In genomic region chr2:189541591-189541990, GRCh38 we compare ENCODE assay signal across 28 cellular contexts. TPM values are rescaled to one million over a fixed set of nuclear protein-coding genes. Genes with fewer than 3 reads are reported as not detected.
DNase-seq lines count a peak whose midpoint lies in the region; ATAC-seq and TF ChIP-seq lines count a peak whose summit lies in the region.
"Had no signal": no experiment of that assay in that cellular context is flagged by ENCODE, and none has a peak within 500 bp of the region (broad histone marks: within the 10 kb centered on the region; RNA-seq: fewer than 3 reads in every experiment).

No MANE protein-coding gene starts in this region.

- H3K9me3 ChIP-seq in adrenal gland (replicated peaks in 1 of 3) = no peaks in the 10 kb centered on the region
- peaks cover 4% of the 10 kb centered on the region for H3K9me3 ChIP-seq in psoas muscle
- H3K9me3 ChIP-seq in vagina = no peaks in the 10 kb centered on the region
- H3K9me3 ChIP-seq: BLaER1, tibial nerve had no signal

- no peaks in the 10 kb centered on the region for H3K36me3 ChIP-seq in adrenal gland (replicated peaks in 1 of 2)
- H3K36me3 ChIP-seq in psoas muscle (ENCODE audit: insufficient read depth in 1 of 2, low read depth in 1 of 2) = no peaks in the 10 kb centered on the region
- no peaks in the 10 kb centered on the region for H3K36me3 ChIP-seq in vagina
- H3K36me3 ChIP-seq: BLaER1, tibial nerve had no signal

- H3K4me1 ChIP-seq in adrenal gland (replicated peaks in 1 of 2) (peaks cover 12 to 50% of the 10 kb centered on the region in 2 donors), psoas muscle (peaks cover 18% of the 10 kb centered on the region), vagina (peaks cover 36% of the 10 kb centered on the region)
- H3K4me1 ChIP-seq: BLaER1 had no signal

- CTCF ChIA-PET in RWPE1 (lab: Yijun Ruan, JAX) = no interaction called here
- CTCF ChIA-PET in GM10248 (lab: Yijun Ruan, JAX) = interaction anchor here (1.2 to 1.3 kb wide), 2 partner anchors 10 to 20 kb away, joined by 3 read pairs; no protein-coding TSS in a partner anchor

- peak; percentile 6 for ATAC-seq in left colon
- peak in 2 of 4 donors; percentile 50 to 73 for ATAC-seq in psoas muscle
- ATAC-seq: activated CD8-positive, alpha-beta T cell treated with anti-CD3 and anti-CD28 coated beads for 36 hours; activated T-helper 17 cell treated with anti-CD3 and anti-CD28 coated beads, Interleukin-2, amount 50 U/mL, for 72 hours; naive thymus-derived CD8-positive, alpha-beta T cell; stimulated activated naive CD8-positive, alpha-beta T cell treated with anti-CD3 and anti-CD28 coated beads, Interleukin-15, Interleukin-2, amounts not matched to agents 100 U/mL and 50 U/mL, for 24 hours had no signal

- H3K4me3 ChIP-seq in adrenal gland (no peak overlapping the region), psoas muscle (no peak overlapping the region), vagina (no peak overlapping the region)
- H3K4me3 ChIP-seq: BLaER1, coronary artery, SK-N-MC, smooth muscle cell, tibial nerve had no signal

- H3K27me3 ChIP-seq in adrenal gland = no peaks in the 10 kb centered on the region
- H3K27me3 ChIP-seq in psoas muscle (ENCODE audit: insufficient read depth in 3 of 3, low read length in 2 of 3) = no peaks in the 10 kb centered on the region
- H3K27me3 ChIP-seq in vagina = no peaks in the 10 kb centered on the region
- H3K27me3 ChIP-seq: BLaER1, tibial nerve had no signal

- POLR2A ChIA-PET in RWPE1 (lab: Yijun Ruan, JAX; ENCODE audit: low non-redundant PET) (no interaction called here), GM10248 (lab: Yijun Ruan, JAX) (no interaction called here)

- WGBS in adrenal gland, 4 donors = 37 to 54% (median 39%) methylated on average over 5 of the region's 5 CpGs
- 28 to 38% (median 29%) methylated on average over 5 of the region's 5 CpGs for WGBS in psoas muscle, 3 donors

- H3K27ac ChIP-seq in adrenal gland = peak overlapping the region in 4 of 5 donors; percentile 43 to 63 (median 48)
- H3K27ac ChIP-seq in psoas muscle = peak overlapping the region; percentile 7
- H3K27ac ChIP-seq in vagina = peak overlapping the region; percentile 28
- no peak overlapping the region for H3K27ac ChIP-seq in RWPE1
- H3K27ac ChIP-seq: BLaER1, coronary artery, SK-N-MC, tibial nerve had no signal

- TF ChIP-seq CTCF in adrenal gland (IDR thresholded peaks at IDR 0.05) = no peak
- no peak for TF ChIP-seq CTCF in psoas muscle (IDR thresholded peaks at IDR 0.05)
- TF ChIP-seq CTCF in vagina (IDR thresholded peaks at IDR 0.05) = no peak
- no peak for TF ChIP-seq CTCF in RWPE1 (conservative IDR thresholded peaks at IDR 0.05; ENCODE audit: low read depth)
- no peak for TF ChIP-seq CTCF in GM10248 (IDR thresholded peaks at IDR 0.05; ENCODE audit: control extremely low read depth, extremely low read depth, low read depth, missing control alignments)

- DNase-seq in adrenal gland (peak; percentile 57 to 86 (median 70)), left colon (no peak), psoas muscle (no peak), vagina (ENCODE audit: extremely low spot score in 2 of 2) (no peak), RWPE1 (ENCODE audit: low spot score) (no peak), EL (no peak), GM10248 (ENCODE audit: extremely low spot score) (no peak)
- DNase-seq: activated CD8-positive, alpha-beta T cell treated with anti-CD3 and anti-CD28 coated beads for 36 hours; activated naive CD4-positive, alpha-beta T cell treated with anti-CD3 and anti-CD28 coated beads, Interleukin-2, amount 10 ng/mL, durations not matched to agents 7 days and 5 days; anterior cingulate cortex; HCEC 1CT; head of caudate nucleus; Kasumi-1; naive thymus-derived CD8-positive, alpha-beta T cell; NCI-H1417 treated with DMSO at 0.1 percent for 48 hours; NCI-H2081; NCI-H226; NCI-H526 treated with DMSO at 0.1 percent for 48 hours; NK-92 treated with Interleukin-12 subunit alpha and Interleukin-12 subunit beta, amount 100 ng/mL, for 24 hours; occipital lobe; stimulated activated CD4-positive, alpha-beta T cell treated with anti-CD3 and anti-CD28 coated beads, Interleukin-1b, Interleukin-23, amount 100 ng/mL, for 48 hours; stimulated activated naive CD8-positive, alpha-beta T cell treated with anti-CD3 and anti-CD28 coated beads, Interleukin-15, Interleukin-2, amounts not matched to agents 100 U/mL and 50 U/mL, for 24 hours had no signal

- TF ChIP-seq POLR2A in adrenal gland (IDR thresholded peaks at IDR 0.05) = no peak
- no peak for TF ChIP-seq POLR2A in vagina (IDR thresholded peaks at IDR 0.05)

- intact Hi-C loops in adrenal gland (cut with DNase I) = no loop called here
- intact Hi-C loops in left colon (cut with DNase I, micrococcal nuclease) = no loop called here
- intact Hi-C loops in psoas muscle (cut with DNase I) = loop anchor here in 1 of 2 donors (5.0 kb wide), 1 partner anchor 39 kb away; no protein-coding TSS in a partner anchor
- intact Hi-C loops in vagina (cut with DNase I) = no loop called here

RNA-seq across cellular contexts. Expression of gene SLC40A1, which starts 39.0 kb away (rescaled TPM):
- total RNA-seq in adrenal gland (1,000 to 10,000 TPM in 5 of 8 donors, 100 to 1,000 TPM in 2, 10 to 100 TPM in 1; 84.1 to 3,561 (median 1,319) TPM), left colon (100 to 1,000 TPM; 135 to 245 TPM), psoas muscle (10 to 100 TPM; 21.5 to 65.7 (median 34.6) TPM), vagina (53.3 TPM)
- polyA plus RNA-seq in adrenal gland (100 to 1,000 TPM; 115 to 215 (median 154) TPM), psoas muscle (10 to 100 TPM in 2 of 3 donors, 1 to 10 TPM in 1; 8.4 to 49.1 (median 19.4) TPM)

Comparison
In these comparisons a context has a peak if more than half of its experiments do, and no peak if none do; other contexts are left out.
1. DNase-seq: peak in adrenal gland (7 of 7); none in left colon (0 of 2), psoas muscle (0 of 2), vagina (0 of 2), RWPE1 (single experiment), EL (single experiment) and GM10248 (single experiment).